Comparison of ENCODE assay signal across 8 cellular contexts in genomic region chr3:159884661-159885402, GRCh38. TPM values are rescaled to one million over a fixed set of nuclear protein-coding genes. Genes with fewer than 3 reads are reported as not detected.
DNase-seq lines count a peak whose midpoint lies in the region; ATAC-seq, FAIRE-seq and TF ChIP-seq lines count a peak whose summit lies in the region.

No MANE protein-coding gene starts in this region.

- H3K9me3 ChIP-seq in cardiac muscle cell (ENCODE audit: low read depth), result no peaks in the 10 kb centered on the region
- H3K9me3 ChIP-seq in right cardiac atrium (ENCODE audit: control insufficient read depth, low read length), result no peaks in the 10 kb centered on the region
- H3K9me3 ChIP-seq in esophagus squamous epithelium, result no peaks in the 10 kb centered on the region
- no peaks in the 10 kb centered on the region for H3K9me3 ChIP-seq in parathyroid adenoma (ENCODE audit: control insufficient read depth, low read length)

- peak; percentile 57 for FAIRE-seq in RCC 7860 (lab: Jason Lieb, UNC)

- intact Hi-C loops in right cardiac atrium (cut with DNase I) (loop anchor here (5.0 to 10.0 kb wide), 7 partner anchors 50 to 122 kb away; partner anchors contain the start of genes IL12A (in 1 of the 4) and SCHIP1 (in 1 of the 4)), esophagus squamous epithelium (cut with DNase I) (loop anchor here (10.0 kb wide), 1 partner anchor 120 kb away; no protein-coding TSS in a partner anchor)

- H3K27ac ChIP-seq in cardiac muscle cell, result no peak overlapping the region
- H3K27ac ChIP-seq in right cardiac atrium (ENCODE audit: low read length), result no peak overlapping the region
- H3K27ac ChIP-seq in esophagus squamous epithelium, result no peak overlapping the region
- no peak overlapping the region for H3K27ac ChIP-seq in parathyroid adenoma

- TF ChIP-seq POLR2A in esophagus squamous epithelium (IDR thresholded peaks at IDR 0.05), result no peak

- 64% methylated on average over 3 of the region's 3 CpGs for WGBS in right cardiac atrium
- WGBS in esophagus squamous epithelium, 2 donors, result 44 to 51% methylated on average over 2 to 3 of the region's 3 CpGs

- H2AFZ ChIP-seq in parathyroid adenoma, result no peak overlapping the region

- H3K79me2 ChIP-seq in parathyroid adenoma, result no peaks in the 10 kb centered on the region

- H3K27me3 ChIP-seq in cardiac muscle cell (no peaks in the 10 kb centered on the region), right cardiac atrium (ENCODE audit: control insufficient read depth, insufficient read depth) (no peaks in the 10 kb centered on the region), esophagus squamous epithelium (no peaks in the 10 kb centered on the region), parathyroid adenoma (ENCODE audit: control insufficient read depth, insufficient read depth, low read length) (no peaks in the 10 kb centered on the region)

- H3K4me1 ChIP-seq in cardiac muscle cell (ENCODE audit: low read depth) (peaks cover 16% of the 10 kb centered on the region), right cardiac atrium (ENCODE audit: control insufficient read depth, insufficient read depth, low read length) (peaks cover 18% of the 10 kb centered on the region), esophagus squamous epithelium (peaks cover 0 to 33% (median 17%) of the 10 kb centered on the region in 3 donors), parathyroid adenoma (no peaks in the 10 kb centered on the region)

- no peak overlapping the region for H3K4me2 ChIP-seq in parathyroid adenoma (ENCODE audit: low read length)

- DNase-seq in cardiac muscle cell (ENCODE audit: low read depth in 1 of 2, low spot score in 1 of 2), result peak; percentile 32 to 71
- DNase-seq in right cardiac atrium, result no peak
- peak; percentile 13 for DNase-seq in RCC 7860 (ENCODE audit: low spot score)
- DNase-seq in esophagus squamous epithelium (lab: John Stamatoyannopoulos, UW), result no peak
- no peak for DNase-seq in COLO668 (lab: John Stamatoyannopoulos, UW; ENCODE audit: unreplicated experiment)
- no peak for DNase-seq in activated naive CD4-positive, alpha-beta T cell (lab: John Stamatoyannopoulos, UW)

- TF ChIP-seq CTCF in cardiac muscle cell (IDR thresholded peaks at IDR 0.05; ENCODE audit: low read depth, low read length) (peak; percentile 50), esophagus squamous epithelium (IDR thresholded peaks at IDR 0.05) (peak; percentile 17 to 61 (median 44)), parathyroid adenoma (IDR thresholded peaks at IDR 0.05) (peak; percentile 54)

- no peak overlapping the region for H3K9ac ChIP-seq in parathyroid adenoma

- H3K4me3 ChIP-seq in cardiac muscle cell, result no peak overlapping the region
- H3K4me3 ChIP-seq in right cardiac atrium (ENCODE audit: low read length), result no peak overlapping the region
- H3K4me3 ChIP-seq in esophagus squamous epithelium, result no peak overlapping the region
- no peak overlapping the region for H3K4me3 ChIP-seq in parathyroid adenoma (ENCODE audit: low read depth, low read length)

- H3K36me3 ChIP-seq in cardiac muscle cell (peaks cover 3% of the 10 kb centered on the region), esophagus squamous epithelium (no peaks in the 10 kb centered on the region), parathyroid adenoma (ENCODE audit: control insufficient read depth, insufficient read depth, low read length) (no peaks in the 10 kb centered on the region)

- ATAC-seq in right cardiac atrium (no peak), HG03354 (IDR thresholded peaks at IDR 0.05; ENCODE audit: poor library complexity, severe bottlenecking, unreplicated experiment) (peak; percentile 73)

RNA-seq across cellular contexts. Expression of gene SCHIP1, which starts 45.2 kb away (rescaled TPM):
- total RNA-seq in cardiac muscle cell (50.5 and 67.8 TPM in 2 replicates), right cardiac atrium (10 to 100 TPM; 34.7 to 53.7 (median 44.0) TPM), esophagus squamous epithelium (1 to 10 TPM in 2 of 4 donors, under 1 TPM in 2; 0.30 to 5.5 (median 0.83) TPM)
- polyA plus RNA-seq in cardiac muscle cell (52.5 and 58.0 TPM in 2 replicates), right cardiac atrium (61.0 TPM)

Comparison
In these comparisons a context has a peak if more than half of its experiments do, and no peak if none do; other contexts are left out.
1. DNase-seq: peak in cardiac muscle cell (2 of 2) and RCC 7860 (single experiment); none in right cardiac atrium (0 of 3), esophagus squamous epithelium (single experiment), COLO668 (single experiment) and activated naive CD4-positive, alpha-beta T cell (0 of 4).
2. Peak in every context shown above with its lines, with median percentiles within 50 percentile points of each other: CTCF ChIP-seq.